Comparison of ENCODE assay signal across 8 cellular contexts in genomic region chr10:73247509-73248258, GRCh38. TPM values are rescaled to one million over a fixed set of nuclear protein-coding genes. Genes with fewer than 3 reads are reported as not detected.
DNase-seq lines count a peak whose midpoint lies in the region; ATAC-seq and TF ChIP-seq lines count a peak whose summit lies in the region.

No MANE protein-coding gene starts in this region.

- H3K4me1 ChIP-seq in BLaER1 treated with 17β-estradiol and CSF1 and Interleukin-3, amounts not matched to agents 10 nM and 100 nM: peaks cover 64 to 79% (median 74%) of the 10 kb centered on the region in 10 experiments
- peaks cover 66% of the 10 kb centered on the region for H3K4me1 ChIP-seq in Karpas-422 (ENCODE audit: low read length)
- peaks cover 28 to 40% of the 10 kb centered on the region in 2 donors for H3K4me1 ChIP-seq in naive thymus-derived CD4-positive, alpha-beta T cell (ENCODE audit: control insufficient read depth in 2 of 2, insufficient read depth in 2 of 2, low read length in 2 of 2)

- peaks cover 31 to 72% (median 62%) of the 10 kb centered on the region in 7 donors for H3K4me1 Mint-ChIP-seq in naive thymus-derived CD4-positive, alpha-beta T cell

- no peaks in the 10 kb centered on the region for H3K9me3 ChIP-seq in BLaER1 treated with 17β-estradiol and CSF1 and Interleukin-3, amounts not matched to agents 10 nM and 100 nM (replicated peaks in 1 of 11)
- no peaks in the 10 kb centered on the region for H3K9me3 ChIP-seq in Karpas-422 (ENCODE audit: low read length)
- no peaks in the 10 kb centered on the region for H3K9me3 ChIP-seq in naive thymus-derived CD4-positive, alpha-beta T cell (ENCODE audit: control insufficient read depth in 2 of 3, low read length in 3 of 3)

- peak overlapping the region; percentile 71 to 95 (median 87) for H3K4me2 ChIP-seq in BLaER1 treated with 17β-estradiol and CSF1 and Interleukin-3, amounts not matched to agents 10 nM and 100 nM
- H3K4me2 ChIP-seq in Karpas-422 (ENCODE audit: low read depth, low read length, poor library complexity, severe bottlenecking): peak overlapping the region; percentile 90

- peaks cover 8 to 46% (median 16%) of the 10 kb centered on the region in 5 donors for H3K36me3 Mint-ChIP-seq in naive thymus-derived CD4-positive, alpha-beta T cell

- CTCF ChIA-PET in naive thymus-derived CD4-positive, alpha-beta T cell (lab: Charles Lee): interaction anchor here (0.5 to 0.8 kb wide), 2 partner anchors 84 to 152 kb away, joined by 3 read pairs; no protein-coding TSS in a partner anchor

- peak overlapping the region; percentile 92 to 100 (median 97) for H3K4me3 Mint-ChIP-seq in naive thymus-derived CD4-positive, alpha-beta T cell

- H3K79me2 ChIP-seq in Karpas-422 (ENCODE audit: low read length): peaks cover 82% of the 10 kb centered on the region

- peak; percentile 65 for DNase-seq in Karpas-422
- DNase-seq in cardiac fibroblast (ENCODE audit: low read depth in 2 of 2): no peak
- DNase-seq in naive thymus-derived CD4-positive, alpha-beta T cell: peak in 1 of 9 donors; percentile 21
- no peak for DNase-seq in NCI-H226
- no peak for DNase-seq in NCI-H524 treated with DMSO at 0.1 percent for 48 hours (lab: John Stamatoyannopoulos, UW)

- H3K27me3 ChIP-seq in BLaER1 treated with 17β-estradiol and CSF1 and Interleukin-3, amounts not matched to agents 10 nM and 100 nM: no peaks in the 10 kb centered on the region
- no peaks in the 10 kb centered on the region for H3K27me3 ChIP-seq in Karpas-422 (ENCODE audit: low read length)
- no peaks in the 10 kb centered on the region for H3K27me3 ChIP-seq in naive thymus-derived CD4-positive, alpha-beta T cell (ENCODE audit: control insufficient read depth in 2 of 2, insufficient read depth in 2 of 2, low read length in 2 of 2)

- H3K36me3 ChIP-seq in BLaER1 treated with 17β-estradiol and CSF1 and Interleukin-3, amounts not matched to agents 10 nM and 100 nM: peaks cover 28 to 70% (median 56%) of the 10 kb centered on the region in 11 experiments
- peaks cover 43% of the 10 kb centered on the region for H3K36me3 ChIP-seq in Karpas-422 (ENCODE audit: insufficient read depth, low read length)
- peaks cover 8 to 11% (median 9%) of the 10 kb centered on the region in 3 experiments for H3K36me3 ChIP-seq in naive thymus-derived CD4-positive, alpha-beta T cell (ENCODE audit: control insufficient read depth in 2 of 3, insufficient read depth in 3 of 3, low read length in 3 of 3)

- peaks cover 0 to 2% (median 0%) of the 10 kb centered on the region in 11 donors for H3K9me3 Mint-ChIP-seq in naive thymus-derived CD4-positive, alpha-beta T cell

- peaks cover 0 to 26% (median 14%) of the 10 kb centered on the region in 11 experiments; a peak in 11 of 22 replicates for H4K20me1 ChIP-seq in BLaER1 treated with 17β-estradiol and CSF1 and Interleukin-3, amounts not matched to agents 10 nM and 100 nM
- H4K20me1 ChIP-seq in Karpas-422 (ENCODE audit: insufficient read depth, low read depth, low read length): no peaks in the 10 kb centered on the region

- TF ChIP-seq CTCF in cardiac fibroblast (IDR thresholded peaks at IDR 0.05; ENCODE audit: low read depth, low read length): no peak

- POLR2A ChIA-PET in naive thymus-derived CD4-positive, alpha-beta T cell (lab: Charles Lee): interaction anchor here (0.6 to 2.6 kb wide), 14 partner anchors 8 to 530 kb away, joined by 3 to 13 read pairs (median 3); partner anchors contain the start of gene CFAP70

- intact Hi-C loops in naive thymus-derived CD4-positive, alpha-beta T cell (cut with micrococcal nuclease): loop anchor here (1.0 to 10.0 kb wide), 12 partner anchors 79 to 927 kb away; partner anchors contain the start of genes P4HA1 (in 2 of the 2), SEC24C (in 2 of the 2), CFAP70 (in 1 of the 2) and ECD (in 1 of the 2)

- H3K27ac Mint-ChIP-seq in naive thymus-derived CD4-positive, alpha-beta T cell: peak overlapping the region; percentile 91 to 98 (median 96)

- peak overlapping the region; percentile 74 to 96 (median 85) for H3K4me3 ChIP-seq in BLaER1 treated with 17β-estradiol and CSF1 and Interleukin-3, amounts not matched to agents 10 nM and 100 nM
- H3K4me3 ChIP-seq in Karpas-422 (ENCODE audit: low read length) (peak overlapping the region; percentile 90), cardiac fibroblast (replicated peaks in 1 of 2; ENCODE audit: low read depth in 2 of 2, low read length in 2 of 2) (peak overlapping the region; percentile 75 to 93)
- peak overlapping the region; percentile 71 for H3K4me3 ChIP-seq in naive thymus-derived CD4-positive, alpha-beta T cell (ENCODE audit: low read length)

- H3K27ac ChIP-seq in BLaER1 treated with 17β-estradiol and CSF1 and Interleukin-3, amounts not matched to agents 10 nM and 100 nM: peak overlapping the region; percentile 43 to 93 (median 87); a peak in 21 of 22 replicates
- peak overlapping the region; percentile 83 for H3K27ac ChIP-seq in Karpas-422 (ENCODE audit: low read length)
- H3K27ac ChIP-seq in naive thymus-derived CD4-positive, alpha-beta T cell (ENCODE audit: low read depth, low read length): peak overlapping the region; percentile 86

- H3K9me2 ChIP-seq in Karpas-422 (replicated peaks; ENCODE audit: insufficient read depth, low read length): no peaks in the 10 kb centered on the region

- ATAC-seq in naive thymus-derived CD4-positive, alpha-beta T cell: no peak
- ATAC-seq in HG02885 (IDR thresholded peaks at IDR 0.05; ENCODE audit: poor library complexity, unreplicated experiment): no peak
- no peak for ATAC-seq in GM19351 (IDR thresholded peaks at IDR 0.05; ENCODE audit: unreplicated experiment)

- peaks cover 0 to 2% (median 0%) of the 10 kb centered on the region in 5 donors for H3K27me3 Mint-ChIP-seq in naive thymus-derived CD4-positive, alpha-beta T cell

- no peak overlapping the region for H2AFZ ChIP-seq in Karpas-422 (ENCODE audit: low read length)

- peak overlapping the region; percentile 80 to 94 (median 91) for H3K9ac ChIP-seq in BLaER1 treated with 17β-estradiol and CSF1 and Interleukin-3, amounts not matched to agents 10 nM and 100 nM
- H3K9ac ChIP-seq in Karpas-422 (ENCODE audit: low read length): peak overlapping the region; percentile 84

RNA-seq across cellular contexts. Expression of gene DNAJC9, which starts 0.6 kb away (rescaled TPM):
- 31.7 and 44.1 TPM in 2 replicates for total RNA-seq in Karpas-422 (2014; rRNA removed; shearing (Covaris generic); ENCODE audit: low replicate concordance)
- 10 to 100 TPM; 14.5 to 47.7 (median 26.8) TPM for total RNA-seq in naive thymus-derived CD4-positive, alpha-beta T cell
- polyA plus RNA-seq in naive thymus-derived CD4-positive, alpha-beta T cell: 10 to 100 TPM; 31.2 to 33.8 TPM

RNA-seq across cellular contexts. Expression of gene MRPS16, which starts 4.8 kb away (rescaled TPM):
- 78.2 and 88.2 TPM in 2 replicates for total RNA-seq in Karpas-422 (2014; rRNA removed; shearing (Covaris generic); ENCODE audit: low replicate concordance)
- 10 to 100 TPM; 29.6 to 99.9 (median 47.6) TPM for total RNA-seq in naive thymus-derived CD4-positive, alpha-beta T cell
- 100 to 1,000 TPM in 1 of 2 donors, 10 to 100 TPM in 1; 76.1 to 104 TPM for polyA plus RNA-seq in naive thymus-derived CD4-positive, alpha-beta T cell
